In genomic region chr5:171989276-171989675, GRCh38 we compare ENCODE assay signal across 8 cellular contexts. TPM values are rescaled to one million over a fixed set of nuclear protein-coding genes. Genes with fewer than 3 reads are reported as not detected.
DNase-seq lines count a peak whose midpoint lies in the region; ATAC-seq and TF ChIP-seq lines count a peak whose summit lies in the region.

No MANE protein-coding gene starts in this region.

- no peaks in the 10 kb centered on the region for H3K9me3 ChIP-seq in effector memory CD4-positive, alpha-beta T cell (ENCODE audit: control insufficient read depth, low read length)
- H3K9me3 ChIP-seq in testis = no peaks in the 10 kb centered on the region

- ATAC-seq in GM18511 (IDR thresholded peaks at IDR 0.05; ENCODE audit: unreplicated experiment) (peak; percentile 76), GM21528 (IDR thresholded peaks at IDR 0.05; ENCODE audit: low FRiP score, unreplicated experiment) (peak; percentile 57), HG03469 (IDR thresholded peaks at IDR 0.05; ENCODE audit: unreplicated experiment) (peak; percentile 69)

- no peaks in the 10 kb centered on the region for H3K27me3 ChIP-seq in effector memory CD4-positive, alpha-beta T cell (replicated peaks; ENCODE audit: control insufficient read depth, insufficient read depth, low read length, poor library complexity, severe bottlenecking)
- H3K27me3 ChIP-seq in testis = no peaks in the 10 kb centered on the region

- TF ChIP-seq POLR2A in testis (IDR thresholded peaks at IDR 0.05) = no peak

- WGBS in testis, 2 donors = 91 to 93% methylated on average over 5 of the region's 5 CpGs

- intact Hi-C loops in testis (cut with DNase I; ENCODE audit: low total_unique reads) = no loop called here

- TF ChIP-seq CTCF in fibroblast of mammary gland (conservative IDR thresholded peaks at IDR 0.05; ENCODE audit: control insufficient read depth, insufficient read depth, low read depth, low read length) (no peak), testis (IDR thresholded peaks at IDR 0.05) (no peak)

- no peak overlapping the region for H3K4me3 ChIP-seq in fibroblast of mammary gland (ENCODE audit: control insufficient read depth, low read depth, low read length)
- no peak overlapping the region for H3K4me3 ChIP-seq in effector memory CD4-positive, alpha-beta T cell (ENCODE audit: insufficient read depth, low read depth, low read length, poor library complexity, severe bottlenecking)
- no peak overlapping the region for H3K4me3 ChIP-seq in testis

- H3K4me1 ChIP-seq in effector memory CD4-positive, alpha-beta T cell (ENCODE audit: control insufficient read depth, insufficient read depth, low read length, poor library complexity, severe bottlenecking) = no peaks in the 10 kb centered on the region
- no peaks in the 10 kb centered on the region for H3K4me1 ChIP-seq in testis

- DNase-seq in fibroblast of mammary gland (ENCODE audit: low read depth) = peak; percentile 53
- no peak for DNase-seq in HuH-7.5 (ENCODE audit: low spot score)
- DNase-seq in effector memory CD4-positive, alpha-beta T cell = no peak
- DNase-seq in D341Med (ENCODE audit: low spot score) = no peak
- DNase-seq in testis = no peak

- peaks cover 7% of the 10 kb centered on the region for H3K36me3 ChIP-seq in effector memory CD4-positive, alpha-beta T cell (ENCODE audit: control insufficient read depth, insufficient read depth, low read length)
- no peaks in the 10 kb centered on the region for H3K36me3 ChIP-seq in testis (ENCODE audit: low read depth, missing control alignments)

- H3K27ac ChIP-seq in effector memory CD4-positive, alpha-beta T cell (ENCODE audit: insufficient read depth, low read length, poor library complexity, severe bottlenecking) = no peak overlapping the region
- H3K27ac ChIP-seq in testis = no peak overlapping the region

RNA-seq across cellular contexts. Expression of gene FBXW11, which starts 17.2 kb away (rescaled TPM):
- total RNA-seq in testis = 10 to 100 TPM; 60.6 to 61.8 TPM
- polyA plus RNA-seq in testis (ENCODE audit: insufficient read depth, low read depth, low replicate concordance) = 46.3 TPM
